14 cellular contexts compared by ENCODE assay signal in the genomic region with DNA sequence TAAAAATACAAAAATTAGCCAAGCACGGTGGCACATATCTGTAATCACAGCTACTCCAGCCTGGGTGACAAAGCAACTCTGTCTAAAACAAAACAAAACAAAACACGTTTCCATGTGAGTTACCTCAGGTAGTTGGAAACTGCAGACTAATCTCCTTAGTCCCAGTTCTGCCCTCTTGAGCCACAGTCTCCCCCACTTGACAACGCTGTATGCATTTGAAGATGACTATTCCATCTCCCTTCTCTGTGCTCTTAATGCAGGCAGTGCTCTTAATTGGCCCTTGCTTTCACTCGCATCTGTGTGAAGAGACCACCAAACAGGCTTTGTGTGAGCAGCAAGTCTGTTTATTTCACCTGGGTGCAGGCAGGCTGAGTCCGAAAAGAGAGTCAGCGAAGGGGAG. TPM values are rescaled to one million over a fixed set of nuclear protein-coding genes. Genes with fewer than 3 reads are reported as not detected.
DNase-seq lines count a peak whose midpoint lies in the region; TF ChIP-seq lines count a peak whose summit lies in the region.
"Had no signal": no experiment of that assay in that cellular context is flagged by ENCODE, and none has a peak within 500 bp of the region (broad histone marks: within the 10 kb centered on the region; RNA-seq: fewer than 3 reads in every experiment).

No MANE protein-coding gene starts in this region.

- dilution Hi-C loops in mammary epithelial cell (cut with HindIII; ENCODE audit: low sequenced_read_pairs): no loop called here

- no TSS peak for BruUV-seq in mammary epithelial cell (replicated peaks; lab: Mats Ljungman, UMichigan)

- H3K36me3 ChIP-seq in HUES48 (ENCODE audit: control insufficient read depth, insufficient read depth, low read length) (no peaks in the 10 kb centered on the region), endodermal cell (ENCODE audit: control insufficient read depth, insufficient read depth, low read length) (no peaks in the 10 kb centered on the region), thyroid gland (no peaks in the 10 kb centered on the region), mammary epithelial cell (ENCODE audit: insufficient read depth, low read length) (no peaks in the 10 kb centered on the region)
- H3K36me3 ChIP-seq: BE2C had no signal

- H3K9me3 ChIP-seq in HUES48 (ENCODE audit: control insufficient read depth, insufficient read depth, low read length) (no peaks in the 10 kb centered on the region), endodermal cell (ENCODE audit: control insufficient read depth, low read length) (peaks cover 10% of the 10 kb centered on the region), thyroid gland (no peaks in the 10 kb centered on the region), mammary epithelial cell (replicated peaks; ENCODE audit: insufficient read depth, low read length) (no peaks in the 10 kb centered on the region)
- H3K9me3 ChIP-seq: BE2C had no signal

- H3K27ac ChIP-seq in HUES48 (ENCODE audit: low read depth, low read length) (peak overlapping the region; percentile 10), endodermal cell (ENCODE audit: low read depth, low read length) (no peak overlapping the region), thyroid gland (peak overlapping the region in 1 of 3 donors; percentile 70), mammary epithelial cell (ENCODE audit: insufficient read depth, low read depth, low read length) (no peak overlapping the region)
- H3K27ac ChIP-seq: C4-2B had no signal

- peaks cover 28% of the 10 kb centered on the region for H3K9me3 Mint-ChIP-seq in endodermal cell
- H3K9me3 Mint-ChIP-seq: CD4-positive, alpha-beta memory T cell had no signal

- CTCF ChIA-PET in mammary epithelial cell (lab: Charles Lee; ENCODE audit: low non-redundant PET): no interaction called here

- TF ChIP-seq CTCF in endodermal cell (conservative IDR thresholded peaks at IDR 0.05) (no peak), thyroid gland (IDR thresholded peaks at IDR 0.05) (no peak), mammary epithelial cell (conservative IDR thresholded peaks at IDR 0.05 in 1 of 2, IDR thresholded peaks at IDR 0.05 in 1 of 2; ENCODE audit: extremely low read depth in 1 of 2, insufficient read depth in 1 of 2, low read depth in 1 of 2, low read length in 2 of 2) (no peak)

- no peak overlapping the region for H3K4me3 Mint-ChIP-seq in endodermal cell
- H3K4me3 Mint-ChIP-seq: CD4-positive, alpha-beta memory T cell had no signal

- H3K4me2 ChIP-seq in mammary epithelial cell (ENCODE audit: insufficient read depth, low read depth, low read length): no peak overlapping the region

- DNase-seq in DMS79 treated with DMSO at 0.1 percent for 48 hours (lab: John Stamatoyannopoulos, UW) (peak; percentile 64), endodermal cell (peak; percentile 64), thyroid gland (peak; percentile 54 to 58), posterior cingulate gyrus (no peak), AG20443 (ENCODE audit: low spot score) (no peak), mammary epithelial cell (no peak)
- DNase-seq: BE2C; CD4-positive, alpha-beta memory T cell; DND-41; GDM1; GOT3; HCEC 1CT had no signal

- no peaks in the 10 kb centered on the region for H4K20me1 ChIP-seq in mammary epithelial cell (ENCODE audit: insufficient read depth, low read length)

- in situ Hi-C loops in mammary epithelial cell (cut with MboI; ENCODE audit: low sequenced_read_pairs in 2 of 2): no loop called here

- H3K9ac ChIP-seq in HUES48 (ENCODE audit: low read depth, low read length) (no peak overlapping the region), endodermal cell (ENCODE audit: extremely low read depth, low read length, poor library complexity, severe bottlenecking) (no peak overlapping the region), mammary epithelial cell (ENCODE audit: insufficient read depth, low read length) (no peak overlapping the region)

- no peak overlapping the region for H3K27ac Mint-ChIP-seq in endodermal cell
- H3K27ac Mint-ChIP-seq: CD4-positive, alpha-beta memory T cell had no signal

- H3K4me3 ChIP-seq in HUES48 (ENCODE audit: low read depth, low read length) (no peak overlapping the region), endodermal cell (ENCODE audit: low read length) (no peak overlapping the region), thyroid gland (replicated peaks in 1 of 3) (no peak overlapping the region), mammary epithelial cell (replicated peaks in 1 of 3; ENCODE audit: insufficient read depth in 1 of 3, low read depth in 2 of 3, low read length in 3 of 3) (no peak overlapping the region)

- WGBS in endodermal cell (ENCODE audit: insufficient coverage in 1 of 2, insufficient read length in 1 of 2), 2 experiments: 84 to 87% methylated on average over 3 to 6 of the region's 6 CpGs
- 46 to 62% methylated on average over 6 of the region's 6 CpGs for WGBS in thyroid gland, 2 donors
- WGBS in mammary epithelial cell (ENCODE audit: low coverage, missing lambda C conversion rate): 78% methylated on average over 6 of the region's 6 CpGs

- intact Hi-C loops in thyroid gland (cut with DNase I): no loop called here
- intact Hi-C loops in posterior cingulate gyrus (cut with DNase I): no loop called here
- intact Hi-C loops in mammary epithelial cell (cut with micrococcal nuclease): no loop called here

- TF ChIP-seq POLR2A in thyroid gland (IDR thresholded peaks at IDR 0.05): no peak

- H3K4me1 ChIP-seq in HUES48 (ENCODE audit: control insufficient read depth, insufficient read depth, low read length): no peaks in the 10 kb centered on the region
- H3K4me1 ChIP-seq in endodermal cell (ENCODE audit: control insufficient read depth, insufficient read depth, low read length): peaks cover 9% of the 10 kb centered on the region
- H3K4me1 ChIP-seq in thyroid gland: peaks cover 14 to 28% of the 10 kb centered on the region in 2 donors
- peaks cover 21% of the 10 kb centered on the region for H3K4me1 ChIP-seq in mammary epithelial cell (ENCODE audit: insufficient read depth, low read length)
- H3K4me1 ChIP-seq: BE2C had no signal

- peaks cover 26% of the 10 kb centered on the region for H3K4me1 Mint-ChIP-seq in endodermal cell
- H3K4me1 Mint-ChIP-seq: CD4-positive, alpha-beta memory T cell had no signal

- no peaks in the 10 kb centered on the region for H3K27me3 ChIP-seq in HUES48 (ENCODE audit: control insufficient read depth, insufficient read depth, low read length)
- H3K27me3 ChIP-seq in endodermal cell (ENCODE audit: control insufficient read depth, insufficient read depth, low read length, poor library complexity, severe bottlenecking): no peaks in the 10 kb centered on the region
- no peaks in the 10 kb centered on the region for H3K27me3 ChIP-seq in thyroid gland
- H3K27me3 ChIP-seq in mammary epithelial cell (ENCODE audit: insufficient read depth, low read length): no peaks in the 10 kb centered on the region
- H3K27me3 ChIP-seq: BE2C had no signal

- H3K27me3 Mint-ChIP-seq in endodermal cell (ENCODE audit: insufficient read depth): no peaks in the 10 kb centered on the region

- H2AFZ ChIP-seq in mammary epithelial cell (ENCODE audit: low read depth, low read length): no peak overlapping the region

- H3K79me2 ChIP-seq in mammary epithelial cell (ENCODE audit: insufficient read depth, low read length): no peaks in the 10 kb centered on the region

- peaks cover 9% of the 10 kb centered on the region for H3K36me3 Mint-ChIP-seq in endodermal cell (ENCODE audit: low read depth)
- H3K36me3 Mint-ChIP-seq: CD4-positive, alpha-beta memory T cell had no signal

RNA-seq across cellular contexts. Expression of a gene that starts 19.6 kb away (rescaled TPM):
- 100 to 1,000 TPM; 243 to 340 TPM for total RNA-seq in endodermal cell
- polyA plus RNA-seq in endodermal cell (2013, experiment 1 of 2): 221 TPM
- polyA plus RNA-seq in endodermal cell (2013, experiment 2 of 2): 218 TPM
- 10 to 100 TPM; 22.4 to 82.2 (median 40.4) TPM for total RNA-seq in thyroid gland
- 100 to 1,000 TPM; 335 to 503 TPM for total RNA-seq in mammary epithelial cell
- 425 TPM for polyA plus RNA-seq in mammary epithelial cell
- polyA minus RNA-seq in mammary epithelial cell: 914 TPM

Comparison
In these comparisons a context has a peak if more than half of its experiments do, and no peak if none do; other contexts are left out.
1. DNase-seq: peak in DMS79 treated with DMSO at 0.1 percent for 48 hours (single experiment), endodermal cell (single experiment) and thyroid gland (2 of 2); none in posterior cingulate gyrus (0 of 10), AG20443 (single experiment) and mammary epithelial cell (single experiment).